In the genomic region with DNA sequence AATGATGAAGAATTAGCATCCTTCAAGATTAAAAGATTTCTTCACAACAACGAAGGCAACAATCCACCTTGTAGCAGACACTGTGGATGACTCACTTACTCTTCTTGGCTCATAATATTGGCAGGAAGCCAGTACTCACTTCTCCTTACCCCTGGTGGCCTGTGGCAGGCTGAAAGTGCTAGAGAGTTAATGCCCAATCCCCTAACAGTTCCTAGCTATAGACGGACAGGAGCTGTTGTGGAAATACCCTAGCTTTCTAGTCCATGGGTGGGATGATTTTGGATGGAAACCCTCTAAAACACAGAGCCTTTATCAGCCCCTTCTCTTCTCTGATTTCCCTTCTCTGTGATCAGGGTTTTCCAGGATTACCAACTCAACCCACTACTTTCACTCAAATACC, we compare ENCODE assay signal across 8 cellular contexts.
A peak's percentile ranks its signal among the peaks of the same experiment; 100 is the strongest.
DNase-seq lines count a peak whose midpoint lies in the region; ATAC-seq and TF ChIP-seq lines count a peak whose summit lies in the region.

No MANE protein-coding gene starts in this region.

- ATAC-seq in GM18867 (IDR thresholded peaks at IDR 0.05; ENCODE audit: unreplicated experiment), result peak; percentile 100
- peak; percentile 100 for ATAC-seq in HG02884 (IDR thresholded peaks at IDR 0.05; ENCODE audit: unreplicated experiment)
- ATAC-seq in T-helper 17 cell, result peak; percentile 47

- no peaks in the 10 kb centered on the region for H3K27me3 ChIP-seq in kidney epithelial cell (ENCODE audit: control insufficient read depth, insufficient read depth, low read length)

- H3K4me3 Mint-ChIP-seq in Calu3 (ENCODE audit: low read depth, unreplicated experiment), result no peak overlapping the region
- no peak overlapping the region for H3K4me3 Mint-ChIP-seq in T-helper 17 cell

- no peaks in the 10 kb centered on the region for H3K36me3 Mint-ChIP-seq in Calu3 (ENCODE audit: insufficient read depth, unreplicated experiment)
- peaks cover 2% of the 10 kb centered on the region for H3K36me3 Mint-ChIP-seq in T-helper 17 cell (ENCODE audit: low read depth)

- no peak for TF ChIP-seq CTCF in Calu3 (IDR thresholded peaks at IDR 0.05; ENCODE audit: unreplicated experiment)
- peak; percentile 14 for TF ChIP-seq CTCF in kidney epithelial cell (IDR thresholded peaks at IDR 0.05; ENCODE audit: insufficient read depth, low read length, poor library complexity, severe bottlenecking)

- H3K4me3 ChIP-seq in kidney epithelial cell (ENCODE audit: low read depth, low read length), result no peak overlapping the region

- H3K27me3 Mint-ChIP-seq in Calu3 (ENCODE audit: unreplicated experiment), result no peaks in the 10 kb centered on the region
- H3K27me3 Mint-ChIP-seq in T-helper 17 cell, result no peaks in the 10 kb centered on the region

- H3K4me1 Mint-ChIP-seq in Calu3 (ENCODE audit: low read depth, unreplicated experiment) (peaks cover 19% of the 10 kb centered on the region), T-helper 17 cell (no peaks in the 10 kb centered on the region)

- intact Hi-C loops in Calu3 (cut with micrococcal nuclease; ENCODE audit: unreplicated experiment), result no loop called here

- DNase-seq in Calu3 (peak; percentile 53), NCI-H1436 (lab: John Stamatoyannopoulos, UW) (peak; percentile 59), T-helper 17 cell (no peak), kidney epithelial cell (ENCODE audit: low read depth) (peak; percentile 43), foreskin melanocyte (no peak)
- no peak for DNase-seq in activated CD8-positive, alpha-beta memory T cell treated with anti-CD3 and anti-CD28 coated beads for 24 hours

- H3K9me3 Mint-ChIP-seq in Calu3 (ENCODE audit: low read depth, unreplicated experiment), result no peaks in the 10 kb centered on the region

- no peaks in the 10 kb centered on the region for H3K9me3 ChIP-seq in T-helper 17 cell (ENCODE audit: control insufficient read depth, low read length, poor library complexity, severe bottlenecking)

- BruUV-seq in Calu3 (replicated peaks; lab: Mats Ljungman, UMichigan), result no TSS peak

- CTCF ChIA-PET in Calu3 (lab: Charles Lee), result no interaction called here

- no peaks in the 10 kb centered on the region for H3K36me3 ChIP-seq in kidney epithelial cell (ENCODE audit: control insufficient read depth, insufficient read depth, low read length)

- no peak overlapping the region for H3K27ac Mint-ChIP-seq in Calu3 (ENCODE audit: unreplicated experiment)
- no peak overlapping the region for H3K27ac Mint-ChIP-seq in T-helper 17 cell

Comparison
In these comparisons a context has a peak if more than half of its experiments do, and no peak if none do; other contexts are left out.
1. DNase-seq: peak in Calu3 (single experiment), NCI-H1436 (single experiment) and kidney epithelial cell (single experiment); none in T-helper 17 cell (0 of 3), activated CD8-positive, alpha-beta memory T cell treated with anti-CD3 and anti-CD28 coated beads for 24 hours (single experiment) and foreskin melanocyte (single experiment).
2. ATAC-seq: peak in every context shown above with its lines; median percentile 100 in GM18867; 100 in HG02884; 47 in T-helper 17 cell.